1 cellular context compared by ENCODE assay signal in the genomic region with DNA sequence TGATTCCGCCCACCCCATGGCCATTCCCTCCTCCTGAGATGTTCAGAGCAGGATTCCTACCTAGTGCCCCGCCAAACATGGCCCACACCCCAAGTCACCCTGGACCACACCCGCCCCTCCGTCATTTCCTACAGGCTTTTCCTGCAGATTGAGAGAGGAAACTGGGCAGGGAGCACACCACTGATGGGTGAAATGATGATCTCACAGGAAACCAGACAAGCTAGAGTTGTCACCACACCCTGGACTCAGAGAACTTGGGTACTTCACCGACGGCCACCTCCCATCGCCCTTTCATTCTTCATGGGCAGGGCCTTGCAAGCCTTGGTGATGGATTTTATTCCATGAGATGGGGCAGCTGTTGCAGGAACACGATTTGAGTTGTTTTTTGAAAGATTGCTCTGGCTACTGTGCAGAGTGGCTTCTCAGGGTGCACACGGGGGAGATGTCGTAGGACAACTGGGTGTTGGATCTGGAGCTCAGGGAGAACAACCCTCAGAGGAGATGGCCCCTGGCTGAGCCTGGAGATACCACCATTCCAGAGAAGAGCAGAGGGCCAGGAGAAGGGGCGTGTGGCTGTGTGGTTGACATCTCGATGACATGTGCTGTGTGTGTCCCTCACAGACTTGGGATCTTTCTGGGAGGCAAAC.
TF ChIP-seq lines count a peak whose summit lies in the region.

No MANE protein-coding gene starts in this region.

TF ChIP-seq in SK-N-SH, 30 proteins besides CTCF, POLR2A, EP300 and RAD21:
- no peak for TF ChIP-seq NRF1 (IDR thresholded peaks at IDR 0.05; ENCODE audit: low read depth, low read length)
- no peak for TF ChIP-seq FOXM1 (IDR thresholded peaks at IDR 0.05; ENCODE audit: low read depth)
- no peak for TF ChIP-seq RCOR1 (IDR thresholded peaks at IDR 0.05; ENCODE audit: low read length)
- no peak for TF ChIP-seq ZBTB33 (IDR thresholded peaks at IDR 0.05; ENCODE audit: borderline replicate concordance, low read depth)
- TF ChIP-seq TEAD4 (IDR thresholded peaks at IDR 0.05; ENCODE audit: borderline replicate concordance, insufficient read depth) = no peak
- no peak for TF ChIP-seq RXRA (IDR thresholded peaks at IDR 0.05; ENCODE audit: borderline replicate concordance, low read depth)
- TF ChIP-seq, protein P1, sequence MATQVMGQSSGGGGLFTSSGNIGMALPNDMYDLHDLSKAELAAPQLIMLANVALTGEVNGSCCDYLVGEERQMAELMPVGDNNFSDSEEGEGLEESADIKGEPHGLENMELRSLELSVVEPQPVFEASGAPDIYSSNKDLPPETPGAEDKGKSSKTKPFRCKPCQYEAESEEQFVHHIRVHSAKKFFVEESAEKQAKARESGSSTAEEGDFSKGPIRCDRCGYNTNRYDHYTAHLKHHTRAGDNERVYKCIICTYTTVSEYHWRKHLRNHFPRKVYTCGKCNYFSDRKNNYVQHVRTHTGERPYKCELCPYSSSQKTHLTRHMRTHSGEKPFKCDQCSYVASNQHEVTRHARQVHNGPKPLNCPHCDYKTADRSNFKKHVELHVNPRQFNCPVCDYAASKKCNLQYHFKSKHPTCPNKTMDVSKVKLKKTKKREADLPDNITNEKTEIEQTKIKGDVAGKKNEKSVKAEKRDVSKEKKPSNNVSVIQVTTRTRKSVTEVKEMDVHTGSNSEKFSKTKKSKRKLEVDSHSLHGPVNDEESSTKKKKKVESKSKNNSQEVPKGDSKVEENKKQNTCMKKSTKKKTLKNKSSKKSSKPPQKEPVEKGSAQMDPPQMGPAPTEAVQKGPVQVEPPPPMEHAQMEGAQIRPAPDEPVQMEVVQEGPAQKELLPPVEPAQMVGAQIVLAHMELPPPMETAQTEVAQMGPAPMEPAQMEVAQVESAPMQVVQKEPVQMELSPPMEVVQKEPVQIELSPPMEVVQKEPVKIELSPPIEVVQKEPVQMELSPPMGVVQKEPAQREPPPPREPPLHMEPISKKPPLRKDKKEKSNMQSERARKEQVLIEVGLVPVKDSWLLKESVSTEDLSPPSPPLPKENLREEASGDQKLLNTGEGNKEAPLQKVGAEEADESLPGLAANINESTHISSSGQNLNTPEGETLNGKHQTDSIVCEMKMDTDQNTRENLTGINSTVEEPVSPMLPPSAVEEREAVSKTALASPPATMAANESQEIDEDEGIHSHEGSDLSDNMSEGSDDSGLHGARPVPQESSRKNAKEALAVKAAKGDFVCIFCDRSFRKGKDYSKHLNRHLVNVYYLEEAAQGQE (IDR thresholded peaks at IDR 0.05; ENCODE audit: low read depth, low read length) = no peak
